ENCODE assay signal across 12 cellular contexts in the genomic region with DNA sequence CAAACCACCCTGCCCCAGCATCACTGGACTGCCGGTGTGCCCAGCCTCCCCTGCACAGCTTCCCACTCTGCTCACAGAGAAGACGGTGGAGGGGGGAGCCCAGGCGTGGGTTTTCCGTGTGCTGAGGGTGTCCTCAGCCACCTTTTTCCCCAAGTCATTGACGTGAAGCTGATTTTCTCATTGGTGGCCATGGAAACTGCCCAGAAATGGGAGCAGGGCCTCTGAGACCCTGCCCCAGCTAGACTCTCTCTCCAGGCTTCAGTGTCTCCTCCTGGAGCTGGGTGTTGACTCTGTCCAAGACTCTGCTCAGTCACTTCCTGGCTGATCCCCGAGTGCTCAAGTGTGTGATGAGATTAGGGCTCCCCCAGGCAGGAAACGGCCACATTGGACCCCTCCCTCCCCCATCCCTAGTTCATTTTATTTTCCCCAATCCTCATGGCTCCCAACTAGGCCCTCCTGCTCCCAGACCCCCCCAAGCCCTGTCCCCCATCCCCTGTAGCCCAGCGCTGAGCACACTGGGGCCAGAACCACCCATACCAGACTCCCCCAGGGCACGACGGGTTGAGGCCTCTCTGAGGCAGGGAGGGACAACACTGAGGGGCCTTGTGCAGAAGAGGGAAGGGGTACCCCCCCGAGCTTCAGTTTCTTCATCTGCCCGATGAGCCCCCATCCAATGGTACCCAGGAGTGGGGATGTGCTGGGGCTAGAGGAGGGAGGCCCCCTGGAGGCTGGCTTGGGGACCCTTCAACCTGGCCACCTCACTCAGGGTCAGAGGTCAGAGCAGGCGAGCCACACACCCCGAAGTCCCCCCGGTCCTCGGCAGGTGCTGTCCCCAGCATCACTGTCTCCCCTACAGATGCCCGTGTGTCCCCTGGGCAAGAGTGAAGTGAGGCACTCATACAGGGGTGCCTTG. TPM values are rescaled to one million over a fixed set of nuclear protein-coding genes. Genes with fewer than 3 reads are reported as not detected.
DNase-seq lines count a peak whose midpoint lies in the region; FAIRE-seq and TF ChIP-seq lines count a peak whose summit lies in the region.
"Had no signal": no experiment of that assay in that cellular context is flagged by ENCODE, and none has a peak within 500 bp of the region (broad histone marks: within the 10 kb centered on the region; RNA-seq: fewer than 3 reads in every experiment).

No MANE protein-coding gene starts in this region.

- WGBS in mesenchymal stem cell: 67% methylated on average over 14 of the region's 17 CpGs

- H3K27ac ChIP-seq in ACC112 (ENCODE audit: low read depth, low read length) (peak overlapping the region; percentile 45; the same call in 1 of the 2 replicates), brain microvascular endothelial cell (peak overlapping the region; percentile 90), mesenchymal stem cell (ENCODE audit: low read length, poor library complexity, severe bottlenecking) (no peak overlapping the region)
- H3K27ac ChIP-seq: ovary had no signal

- DNase-seq in brain microvascular endothelial cell (no peak), mesenchymal stem cell (peak; percentile 76), urothelium cell line (ENCODE audit: low spot score) (no peak), NCI-H1930 (lab: John Stamatoyannopoulos, UW) (no peak), AG20443 (ENCODE audit: low spot score) (no peak), D721Med (ENCODE audit: insufficient read length, low spot score) (no peak)
- DNase-seq: cerebellar nuclear complex, NCI-H146 had no signal

- H2BK120ac ChIP-seq in mesenchymal stem cell (ENCODE audit: low read depth, low read length): peak overlapping the region; percentile 86

- H3K18ac ChIP-seq in mesenchymal stem cell (ENCODE audit: low read depth in 1 of 2, low read length in 2 of 2): peak overlapping the region; percentile 84 to 96

- H2BK5ac ChIP-seq in mesenchymal stem cell (ENCODE audit: low read depth, low read length, poor library complexity, severe bottlenecking): no peak overlapping the region

- peak overlapping the region; percentile 94 for H4K91ac ChIP-seq in mesenchymal stem cell (ENCODE audit: low read length)

- H3K14ac ChIP-seq in mesenchymal stem cell (ENCODE audit: low read length in 2 of 2): peak overlapping the region in 1 of 2 experiments; percentile 29

- H3K4me2 ChIP-seq in mesenchymal stem cell (ENCODE audit: low read length, poor library complexity, severe bottlenecking): no peak overlapping the region

- peak overlapping the region; percentile 89 to 100 for H3K4ac ChIP-seq in mesenchymal stem cell (ENCODE audit: low read depth in 1 of 2, low read length in 2 of 2)

- in situ Hi-C loops in brain microvascular endothelial cell (cut with HindIII; ENCODE audit: low pct_ligation_motif_present, low sequenced_read_pairs): no loop called here

- no peaks in the 10 kb centered on the region for H3K9me3 ChIP-seq in mesenchymal stem cell (ENCODE audit: control insufficient read depth, low read length)

- H3K27me3 ChIP-seq in ACC112 (ENCODE audit: insufficient read depth, low read length) (no peaks in the 10 kb centered on the region), brain microvascular endothelial cell (replicated peaks) (no peaks in the 10 kb centered on the region), mesenchymal stem cell (ENCODE audit: control insufficient read depth in 1 of 2, insufficient read depth in 1 of 2, low read length in 2 of 2) (peaks cover 0 to 27% of the 10 kb centered on the region in 2 experiments)
- H3K27me3 ChIP-seq: ovary had no signal

- peak overlapping the region; percentile 96 for H2BK15ac ChIP-seq in mesenchymal stem cell (ENCODE audit: low read depth, poor library complexity, severe bottlenecking)

- H3K79me2 ChIP-seq in ACC112 (ENCODE audit: control insufficient read depth, insufficient read depth, low read length, unreplicated experiment): no peaks in the 10 kb centered on the region

- H3K36me3 ChIP-seq in ACC112 (ENCODE audit: insufficient read depth, low read length): no peaks in the 10 kb centered on the region
- H3K36me3 ChIP-seq in brain microvascular endothelial cell (replicated peaks): no peaks in the 10 kb centered on the region
- H3K36me3 ChIP-seq in mesenchymal stem cell (ENCODE audit: control insufficient read depth in 1 of 2, insufficient read depth in 2 of 2, low read depth in 1 of 2, low read length in 2 of 2): no peaks in the 10 kb centered on the region
- H3K36me3 ChIP-seq: ovary had no signal

- no peaks in the 10 kb centered on the region for H3K79me1 ChIP-seq in mesenchymal stem cell (replicated peaks; ENCODE audit: low read length, poor library complexity, severe bottlenecking)

- H2AK5ac ChIP-seq in mesenchymal stem cell (ENCODE audit: low read length, severe bottlenecking): no peak overlapping the region

- no peak overlapping the region for H3K23ac ChIP-seq in mesenchymal stem cell (ENCODE audit: low read length in 2 of 2)

- H2BK12ac ChIP-seq in mesenchymal stem cell (ENCODE audit: low read length in 2 of 2): peak overlapping the region; percentile 83 to 96

- FAIRE-seq in urothelium cell line (lab: Jason Lieb, UNC) (no peak), D721Med (lab: Jason Lieb, UNC) (no peak)
- FAIRE-seq: TTC549 had no signal

- 0 out of 3 replicates have a peak, but pooled peaks have one; percentile 19 for TF ChIP-seq CTCF in GM12872 (IDR thresholded peaks at IDR 0.05; ENCODE audit: insufficient read depth, low read depth, low read length)
- TF ChIP-seq CTCF in brain microvascular endothelial cell (IDR thresholded peaks at IDR 0.05; ENCODE audit: low read depth, low read length, missing control alignments): no peak
- no peak for TF ChIP-seq CTCF in D721Med (IDR thresholded peaks at IDR 0.05; ENCODE audit: insufficient read depth, missing control alignments)

- H3K4me3 ChIP-seq in ACC112 (ENCODE audit: low read depth, low read length) (no peak overlapping the region), brain microvascular endothelial cell (ENCODE audit: low read depth, low read length) (no peak overlapping the region), mesenchymal stem cell (ENCODE audit: insufficient read depth in 1 of 2, low read depth in 1 of 2, low read length in 2 of 2) (no peak overlapping the region)
- H3K4me3 ChIP-seq: ovary had no signal

- peak overlapping the region; percentile 87 for H4K8ac ChIP-seq in mesenchymal stem cell (ENCODE audit: low read length)

- H2AFZ ChIP-seq in ACC112 (ENCODE audit: low read length, unreplicated experiment) (no peak overlapping the region), mesenchymal stem cell (ENCODE audit: low read depth, low read length) (peak overlapping the region; percentile 15)

- H3K4me1 ChIP-seq in ACC112 (ENCODE audit: control insufficient read depth, insufficient read depth, low read length, unreplicated experiment): peaks cover 6% of the 10 kb centered on the region
- H3K4me1 ChIP-seq in mesenchymal stem cell (ENCODE audit: control insufficient read depth, insufficient read depth, low read depth, low read length): peaks cover 7% of the 10 kb centered on the region

- H3K9ac ChIP-seq in mesenchymal stem cell (ENCODE audit: low read length): no peak overlapping the region

RNA-seq across cellular contexts. Expression of a gene that starts 1.2 kb away (rescaled TPM):
- polyA plus RNA-seq in mesenchymal stem cell (2013, experiment 1 of 2): 10.2 TPM
- 9.7 TPM for polyA plus RNA-seq in mesenchymal stem cell (2013, experiment 2 of 2)

RNA-seq across cellular contexts. Expression of a gene that starts 58.4 kb away (rescaled TPM):
- 30.8 TPM for polyA plus RNA-seq in mesenchymal stem cell (2013, experiment 1 of 2)
- polyA plus RNA-seq in mesenchymal stem cell (2013, experiment 2 of 2): 28.0 TPM
